Comparison of ENCODE assay signal across 17 cellular contexts in the genomic region with DNA sequence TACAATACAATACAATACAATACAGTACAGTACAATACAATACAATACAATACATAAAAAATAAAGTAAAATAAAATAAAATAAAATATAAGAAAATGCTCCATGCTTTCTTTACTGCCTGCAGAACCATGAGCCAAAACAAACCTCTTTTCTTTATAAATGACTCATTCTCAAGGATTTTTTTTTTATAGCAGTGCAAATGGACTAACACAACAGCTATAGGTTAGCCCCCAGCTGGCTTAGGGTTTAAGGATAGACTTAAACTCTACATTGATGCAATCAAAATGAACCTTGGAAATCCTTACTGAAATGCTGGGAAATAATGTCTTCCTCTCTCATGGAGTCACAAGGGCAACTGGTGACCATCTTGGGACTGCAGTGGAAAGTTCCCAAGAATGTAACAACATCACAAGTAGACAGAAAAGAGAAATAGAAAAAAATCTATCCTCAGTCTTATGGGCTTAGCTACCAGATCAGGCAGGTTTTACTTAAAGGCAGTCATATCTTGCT.
"Had no signal": no experiment of that assay in that cellular context is flagged by ENCODE, and none has a peak within 500 bp of the region (broad histone marks: within the 10 kb centered on the region; RNA-seq: fewer than 3 reads in every experiment).

No MANE protein-coding gene starts in this region.

- FAIRE-seq: TTC549 had no signal

- H3K4me3 ChIP-seq: gastroesophageal sphincter, heart left ventricle, left ventricle myocardium inferior, mucosa of descending colon, prostate gland, right atrium auricular region, suprapubic skin, transverse colon, uterus had no signal

- H3K36me3 ChIP-seq: gastroesophageal sphincter, heart left ventricle, left ventricle myocardium inferior, prostate gland, right atrium auricular region, suprapubic skin, transverse colon, uterus had no signal

- H3K4me1 ChIP-seq: prostate gland, right atrium auricular region, suprapubic skin, uterus had no signal

- DNase-seq: activated CD4-positive, alpha-beta memory T cell treated with anti-CD3 and anti-CD28 coated beads for 36 hours; activated CD4-positive, alpha-beta T cell treated with anti-CD3 and anti-CD28 coated beads for 36 hours; activated gamma-delta T cell treated with Interleukin-2 at 50 U/mL for 16 hours; activated T-cell treated with anti-CD3 and anti-CD28 coated beads for 4 hours; caudate nucleus; effector memory CD8-positive, alpha-beta T cell; heart left ventricle; left ventricle myocardium inferior; mucosa of descending colon; naive B cell; transverse colon; uterus had no signal

- H3K27ac ChIP-seq: gastroesophageal sphincter, heart left ventricle, left ventricle myocardium inferior, prostate gland, right atrium auricular region, suprapubic skin, transverse colon, uterus had no signal

- H3K27me3 ChIP-seq: gastroesophageal sphincter, heart left ventricle, right atrium auricular region, suprapubic skin, transverse colon, uterus had no signal

- ATAC-seq: activated CD4-positive, alpha-beta T cell treated with anti-CD3 and anti-CD28 coated beads for 36 hours; effector memory CD8-positive, alpha-beta T cell; gastroesophageal sphincter; heart left ventricle; mucosa of descending colon had no signal

- H3K9me3 ChIP-seq: gastroesophageal sphincter, mucosa of descending colon, prostate gland, suprapubic skin, transverse colon, uterus had no signal
